ENCODE assay signal across 27 cellular contexts in genomic region chr2:108360776-108361468, GRCh38.
"Had no signal": no experiment of that assay in that cellular context is flagged by ENCODE, and none has a peak within 500 bp of the region (broad histone marks: within the 10 kb centered on the region; RNA-seq: fewer than 3 reads in every experiment).

No MANE protein-coding gene starts in this region.

- ATAC-seq: stimulated activated effector memory CD8-positive, alpha-beta T cell treated with anti-CD3 and anti-CD28 coated beads, Interleukin-12 subunit alpha, Interleukin-12 subunit beta, amount 100 ng/mL, for 72 hours; stimulated activated memory B cell treated with anti-CD40 and anti-IgM and Interleukin-4, amounts not matched to agents 10 μg/mL and 1 μg/mL and 100 μg/mL, for 72 hours; stimulated activated naive B cell treated with anti-CD40 and anti-IgM and Interleukin-4, amounts not matched to agents 10 μg/mL and 1 μg/mL and 100 μg/mL, for 72 hours; stimulated activated naive CD8-positive, alpha-beta T cell treated with anti-CD3 and anti-CD28 coated beads, Interleukin-15, amount 100 ng/mL, for 72 hours; stimulated activated naive CD8-positive, alpha-beta T cell treated with anti-CD3 and anti-CD28 coated beads, Interleukin-15, Interleukin-2, amounts not matched to agents 100 U/mL and 50 U/mL, for 24 hours; upper lobe of right lung had no signal

- H3K27me3 ChIP-seq: stomach, suprapubic skin, testis, thyroid gland, tibial artery, tibial nerve, transverse colon, upper lobe of left lung, upper lobe of right lung, uterus, vagina had no signal

- H3K4me1 ChIP-seq: stomach, suprapubic skin, testis, thyroid gland, tibial artery, tibial nerve, transverse colon, upper lobe of left lung, upper lobe of right lung, uterus, vagina had no signal

- H3K36me3 ChIP-seq: stomach, suprapubic skin, thoracic aorta, thyroid gland, tibial artery, tibial nerve, transverse colon, upper lobe of left lung, upper lobe of right lung, uterus, vagina had no signal

- DNase-seq: stimulated activated CD4-positive, alpha-beta T cell treated with anti-CD3 and anti-CD28 coated beads, Interleukin-2, amount 100 ng/mL, for 48 hours; stimulated activated CD4-positive, alpha-beta T cell treated with anti-CD3 and anti-CD28 coated beads, Interleukin-4, amount 100 ng/mL, for 1 hour; stimulated activated CD4-positive, alpha-beta T cell treated with anti-CD3 and anti-CD28 coated beads, Interleukin-4, amount 100 ng/mL, for 24 hours; stimulated activated CD4-positive, alpha-beta T cell treated with anti-CD3 and anti-CD28 coated beads, Interleukin-4, amount 100 ng/mL, for 4 hours; stimulated activated CD8-positive, alpha-beta memory T cell treated with anti-CD3 and anti-CD28 coated beads, Interleukin-4, amount 100 ng/mL, for 48 hours; stimulated activated naive B cell treated with anti-CD40 and anti-IgM and Interleukin-4, amounts not matched to agents 10 μg/mL and 1 μg/mL and 100 μg/mL, for 72 hours; stimulated activated naive CD4-positive, alpha-beta T cell; stimulated activated naive CD4-positive, alpha-beta T cell treated with Interleukin-2 at 50 U/mL for 16 hours; stimulated activated naive CD8-positive, alpha-beta T cell treated with anti-CD3 and anti-CD28 coated beads, Interleukin-15, amount 100 ng/mL, for 72 hours; stimulated activated naive CD8-positive, alpha-beta T cell treated with anti-CD3 and anti-CD28 coated beads, Interleukin-15, Interleukin-2, amounts not matched to agents 100 U/mL and 50 U/mL, for 24 hours; stomach; substantia nigra; testis; thyroid gland; tibial artery; transverse colon; trophoblast cell; upper lobe of left lung; upper lobe of right lung; uterus had no signal

- H3K4me3 ChIP-seq: stomach, suprapubic skin, testis, thoracic aorta, thyroid gland, tibial artery, tibial nerve, transverse colon, upper lobe of left lung, upper lobe of right lung, uterus, vagina had no signal

- H3K27ac ChIP-seq: stomach, suprapubic skin, testis, thoracic aorta, thyroid gland, tibial artery, tibial nerve, transverse colon, upper lobe of left lung, upper lobe of right lung, uterus, vagina had no signal

- FAIRE-seq: urothelium cell line had no signal

- H3K9me3 ChIP-seq: suprapubic skin, testis, thyroid gland, transverse colon, upper lobe of left lung, upper lobe of right lung, uterus, vagina had no signal
